Comparison of ENCODE assay signal across 1 cellular context in the genomic region with DNA sequence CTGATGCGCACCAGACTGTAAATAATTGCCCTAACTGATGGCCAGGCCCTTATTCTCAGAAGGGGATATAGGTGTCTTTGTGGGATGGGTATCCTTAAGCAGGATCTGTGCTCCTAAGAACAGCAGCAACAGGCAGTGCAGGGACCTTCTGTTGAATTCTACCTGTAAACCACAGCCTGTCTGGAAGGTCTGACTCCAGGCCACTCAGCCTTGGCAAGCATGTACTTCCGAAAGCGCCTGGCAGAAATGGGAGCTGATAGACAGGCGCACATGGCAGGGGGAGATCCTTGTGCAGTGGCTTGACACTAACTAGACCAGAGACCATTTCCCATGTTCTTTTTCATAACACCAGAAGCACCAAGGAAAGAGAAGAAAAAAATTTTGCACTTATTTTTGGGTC.
TF ChIP-seq lines count a peak whose summit lies in the region.

No MANE protein-coding gene starts in this region.

TF ChIP-seq in H1, 55 proteins besides CTCF, POLR2A, EP300 and RAD21:
- TF ChIP-seq CHD1 (IDR thresholded peaks at IDR 0.05; ENCODE audit: low read depth, low read length) (no peak), TAF1 (IDR thresholded peaks at IDR 0.05; ENCODE audit: low read depth, low read length) (no peak), EGR1 (IDR thresholded peaks at IDR 0.05; ENCODE audit: borderline replicate concordance, low read depth, low read length) (no peak)
